ENCODE assay signal across 15 cellular contexts in the genomic region with DNA sequence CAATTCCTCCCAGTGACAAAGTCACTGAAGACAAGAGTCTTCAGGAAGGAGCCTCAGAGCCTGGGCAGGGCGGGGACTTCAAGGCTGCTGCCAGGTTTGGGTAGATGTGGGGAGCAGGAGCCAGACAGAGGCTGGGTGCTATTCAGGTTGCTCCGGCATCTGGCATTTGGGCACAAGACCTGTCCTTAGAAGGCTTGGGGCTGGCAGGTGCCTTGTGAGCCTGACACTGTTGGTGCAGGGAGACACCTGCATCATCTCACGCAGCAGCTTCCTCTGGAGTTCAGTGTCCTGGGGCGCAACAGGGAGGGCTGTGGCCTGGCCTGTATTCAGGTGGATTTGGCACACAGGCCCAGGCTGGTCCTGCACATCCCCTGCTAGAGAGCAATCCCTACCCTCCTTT.
DNase-seq lines count a peak whose midpoint lies in the region; ATAC-seq, FAIRE-seq and TF ChIP-seq lines count a peak whose summit lies in the region.
"Had no signal": no experiment of that assay in that cellular context is flagged by ENCODE, and none has a peak within 500 bp of the region (broad histone marks: within the 10 kb centered on the region; RNA-seq: fewer than 3 reads in every experiment).

No MANE protein-coding gene starts in this region.

- H3K9me3 ChIP-seq in HEK293 (ENCODE audit: control insufficient read depth, insufficient read depth, low read depth, low read length) (no peaks in the 10 kb centered on the region), lower lobe of right lung (no peaks in the 10 kb centered on the region), small intestine (ENCODE audit: control insufficient read depth, low read depth) (no peaks in the 10 kb centered on the region)

- peaks cover 90% of the 10 kb centered on the region for H3K4me1 Mint-ChIP-seq in brain

- no peak overlapping the region for H3K4me3 Mint-ChIP-seq in brain
- H3K4me3 Mint-ChIP-seq: activated naive CD8-positive, alpha-beta T cell treated with anti-CD3 and anti-CD28 coated beads, Interleukin-2, amount 10 ng/mL, durations not matched to agents 7 days and 5 days; neural crest cell had no signal

- intact Hi-C loops in lower lobe of right lung (cut with DNase I): no loop called here

- H3K27me3 ChIP-seq in lower lobe of right lung (ENCODE audit: low read depth) (no peaks in the 10 kb centered on the region), small intestine (ENCODE audit: control insufficient read depth in 2 of 2, insufficient read depth in 2 of 2, low read length in 2 of 2) (no peaks in the 10 kb centered on the region)

- POLR2A ChIA-PET in HEK293 (lab: Yijun Ruan, JAX): no interaction called here

- ATAC-seq in lower lobe of right lung: no peak
- ATAC-seq: SK-N-SH treated with all-trans-retinoic acid at 6 μM for 48 hours had no signal

- peaks cover 0 to 2% (median 0%) of the 10 kb centered on the region in 5 experiments for H3K9me3 Mint-ChIP-seq in brain
- H3K9me3 Mint-ChIP-seq: activated naive CD8-positive, alpha-beta T cell treated with anti-CD3 and anti-CD28 coated beads, Interleukin-2, amount 10 ng/mL, durations not matched to agents 7 days and 5 days; neural crest cell had no signal

- no peak overlapping the region for H3K27ac ChIP-seq in HEK293 (ENCODE audit: extremely low read depth, low read depth, low read length)
- H3K27ac ChIP-seq in lower lobe of right lung: peak overlapping the region; percentile 73
- peak overlapping the region; percentile 78 for H3K27ac ChIP-seq in substantia nigra (ENCODE audit: low read depth, low read length, poor library complexity, severe bottlenecking)
- H3K27ac ChIP-seq in small intestine (ENCODE audit: low read depth in 1 of 2, low read length in 1 of 2): peak overlapping the region in 1 of 2 donors; percentile 10

- no peak for FAIRE-seq in small intestine (lab: Jason Lieb, UNC)
- FAIRE-seq: GM12878 had no signal

- H3K4me3 ChIP-seq in HEK293 (ENCODE audit: low read depth, low read length): no peak overlapping the region
- H3K4me3 ChIP-seq in lower lobe of right lung: no peak overlapping the region
- H3K4me3 ChIP-seq in small intestine (ENCODE audit: low read depth in 1 of 2, low read length in 2 of 2): no peak overlapping the region
- H3K4me3 ChIP-seq: GM12878 had no signal

- TF ChIP-seq CTCF in HEK293 (tag by site-specific recombination; IDR thresholded peaks at IDR 0.05) (no peak), brain (conservative IDR thresholded peaks at IDR 0.05) (no peak), lower lobe of right lung (IDR thresholded peaks at IDR 0.05) (no peak)

- no peaks in the 10 kb centered on the region for H3K27me3 Mint-ChIP-seq in brain
- H3K27me3 Mint-ChIP-seq: activated naive CD8-positive, alpha-beta T cell treated with anti-CD3 and anti-CD28 coated beads, Interleukin-2, amount 10 ng/mL, durations not matched to agents 7 days and 5 days had no signal

- 91 to 98% (median 93%) methylated on average over 4 of the region's 4 CpGs for WGBS in small intestine, 3 donors

- H3K4me1 ChIP-seq in HEK293 (ENCODE audit: control insufficient read depth, insufficient read depth, low read length) (peaks cover 8% of the 10 kb centered on the region), lower lobe of right lung (peaks cover 67% of the 10 kb centered on the region), small intestine (ENCODE audit: control insufficient read depth in 2 of 2, insufficient read depth in 1 of 2, low read depth in 1 of 2, low read length in 1 of 2) (peaks cover 13% of the 10 kb centered on the region in 2 donors)

- H3K36me3 ChIP-seq in HEK293 (ENCODE audit: control insufficient read depth in 2 of 2, insufficient read depth in 1 of 2, low read length in 2 of 2): peaks cover 0 to 31% of the 10 kb centered on the region in 2 experiments; a peak in 1 of 3 replicates
- H3K36me3 ChIP-seq in lower lobe of right lung: no peaks in the 10 kb centered on the region
- H3K36me3 ChIP-seq in small intestine (ENCODE audit: control insufficient read depth in 2 of 2, insufficient read depth in 2 of 2, low read length in 2 of 2): no peaks in the 10 kb centered on the region

- H3K36me3 Mint-ChIP-seq in brain: peaks cover 9% of the 10 kb centered on the region
- H3K36me3 Mint-ChIP-seq: activated naive CD8-positive, alpha-beta T cell treated with anti-CD3 and anti-CD28 coated beads, Interleukin-2, amount 10 ng/mL, durations not matched to agents 7 days and 5 days had no signal

- H3K27ac Mint-ChIP-seq in brain: peak overlapping the region in 3 of 5 experiments; percentile 38 to 94 (median 52)
- H3K27ac Mint-ChIP-seq: activated naive CD8-positive, alpha-beta T cell treated with anti-CD3 and anti-CD28 coated beads, Interleukin-2, amount 10 ng/mL, durations not matched to agents 7 days and 5 days had no signal

- DNase-seq in lower lobe of right lung (no peak), substantia nigra (lab: John Stamatoyannopoulos, UW) (peak in 1 of 49 donors; percentile 54), small intestine (no peak), NCI-H226 (no peak), SIG-M5 (lab: John Stamatoyannopoulos, UW) (no peak)
- DNase-seq: activated CD4-positive, alpha-beta T cell treated with anti-CD3 and anti-CD28 coated beads, Interleukin-2, amount 50 U/mL, for 1 hour; activated naive CD8-positive, alpha-beta T cell treated with anti-CD3 and anti-CD28 coated beads, Interleukin-2, amount 10 ng/mL, durations not matched to agents 7 days and 5 days; DMS153; NCI-H774; stimulated activated CD4-positive, alpha-beta T cell treated with anti-CD3 and anti-CD28 coated beads, Interleukin-1b, Interleukin-23, amount 100 ng/mL, for 48 hours had no signal

- CTCF ChIA-PET in HEK293 (lab: Yijun Ruan, JAX): no interaction called here

TF ChIP-seq in HEK293, 187 proteins besides CTCF, POLR2A, EP300 and RAD21:
- TF ChIP-seq ZNF600 (tag by site-specific recombination; IDR thresholded peaks at IDR 0.05) (peak; percentile 29; the same call in 1 of the 2 replicates), ZNF366 (tag by site-specific recombination; conservative IDR thresholded peaks at IDR 0.05) (no peak), MEIS1 (CRISPR knock-in tag; IDR thresholded peaks at IDR 0.05; ENCODE audit: borderline replicate concordance) (no peak), ZIC2 (tag by site-specific recombination; IDR thresholded peaks at IDR 0.05) (no peak), BCL11A (tag by site-specific recombination; IDR thresholded peaks at IDR 0.05; ENCODE audit: low read depth) (no peak), ZNF223 (tag by site-specific recombination; IDR thresholded peaks at IDR 0.05) (no peak)
TF ChIP-seq in HEK293: peak in this region for 1.
